ENCODE assay signal across 8 cellular contexts in genomic region chr13:38350114-38350617, GRCh38. TPM values are rescaled to one million over a fixed set of nuclear protein-coding genes. Genes with fewer than 3 reads are reported as not detected.
DNase-seq lines count a peak whose midpoint lies in the region; ATAC-seq and TF ChIP-seq lines count a peak whose summit lies in the region.

No MANE protein-coding gene starts in this region.

- no peak for TF ChIP-seq EP300 in Ishikawa (IDR thresholded peaks at IDR 0.05; ENCODE audit: borderline replicate concordance)

- intact Hi-C loops in colonic mucosa (cut with DNase I), result no loop called here

- DNase-seq in DMS79 treated with DMSO at 0.1 percent for 48 hours (lab: John Stamatoyannopoulos, UW), result peak; percentile 12
- DNase-seq in colonic mucosa, result peak; percentile 77
- peak; percentile 21 to 51 (median 27) for DNase-seq in stimulated activated CD4-positive, alpha-beta T cell treated with anti-CD3 and anti-CD28 coated beads, TNF-alpha, amount 100 ng/mL, for 24 hours (ENCODE audit: low read depth in 3 of 3)
- no peak for DNase-seq in NCI-H187 (lab: John Stamatoyannopoulos, UW)

- H3K36me3 ChIP-seq in colonic mucosa (no peaks in the 10 kb centered on the region), liver (ENCODE audit: control insufficient read depth in 4 of 4, insufficient read depth in 3 of 4, low read depth in 1 of 4, low read length in 3 of 4) (peaks cover 1 to 16% (median 7%) of the 10 kb centered on the region in 4 donors)

- TF ChIP-seq CTCF in WI38 (IDR thresholded peaks at IDR 0.05; ENCODE audit: low read depth, low read length) (no peak), colonic mucosa (IDR thresholded peaks at IDR 0.05) (no peak), liver (IDR thresholded peaks at IDR 0.05; ENCODE audit: low read depth, low read length, missing input control) (no peak)

- no peak for TF ChIP-seq RAD21 in Ishikawa (IDR thresholded peaks at IDR 0.05; ENCODE audit: low read depth)
- no peak for TF ChIP-seq RAD21 in liver (IDR thresholded peaks at IDR 0.05)

- H3K9me3 ChIP-seq in colonic mucosa (no peaks in the 10 kb centered on the region), liver (ENCODE audit: control insufficient read depth in 4 of 4, low read length in 3 of 4) (no peaks in the 10 kb centered on the region)

- H3K27me3 ChIP-seq in colonic mucosa (no peaks in the 10 kb centered on the region), liver (ENCODE audit: control insufficient read depth in 4 of 4, insufficient read depth in 4 of 4, low read length in 3 of 4) (no peaks in the 10 kb centered on the region)

- peak overlapping the region; percentile 83 for H3K4me3 ChIP-seq in WI38 (ENCODE audit: low read depth, low read length)
- H3K4me3 ChIP-seq in colonic mucosa, result peak overlapping the region; percentile 59
- H3K4me3 ChIP-seq in liver (ENCODE audit: low read depth in 1 of 3, low read length in 3 of 3), result peak overlapping the region; percentile 66 to 94 (median 80)

- peak; percentile 31 for ATAC-seq in GM21576 (IDR thresholded peaks at IDR 0.05; ENCODE audit: unreplicated experiment)

- H3K4me1 ChIP-seq in colonic mucosa (no peaks in the 10 kb centered on the region), liver (ENCODE audit: control insufficient read depth in 4 of 4, insufficient read depth in 4 of 4, low read length in 3 of 4) (peaks cover 0 to 17% (median 5%) of the 10 kb centered on the region in 4 donors)

- H3K27ac ChIP-seq in colonic mucosa (peak overlapping the region; percentile 76), liver (ENCODE audit: low read depth in 1 of 2, low read length in 2 of 2) (peak overlapping the region; percentile 78 to 90)

- peak overlapping the region; percentile 85 to 88 for H3K9ac ChIP-seq in colonic mucosa (ENCODE audit: low read depth in 2 of 2, low read length in 2 of 2)
- H3K9ac ChIP-seq in liver (ENCODE audit: low read depth in 1 of 2, low read length in 2 of 2), result peak overlapping the region; percentile 52 to 91

- under 1% methylated on average over 19 of the region's 19 CpGs for WGBS in liver

TF ChIP-seq in Ishikawa, 13 proteins besides CTCF, POLR2A, EP300 and RAD21:
- TF ChIP-seq CEBPB (IDR thresholded peaks at IDR 0.05) (no peak), TAF1 (IDR thresholded peaks at IDR 0.05; ENCODE audit: low read depth) (no peak), TCF12 (IDR thresholded peaks at IDR 0.05; ENCODE audit: low read depth) (no peak), USF1 (IDR thresholded peaks at IDR 0.05) (peak; percentile 44; the same call in 1 of the 2 replicates), MAX (IDR thresholded peaks at IDR 0.05) (0 out of 2 replicates have a peak, but pooled peaks have one; percentile 14), YY1 (IDR thresholded peaks at IDR 0.05; ENCODE audit: low read depth) (no peak), REST (IDR thresholded peaks at IDR 0.05; ENCODE audit: low read depth) (no peak), FOXM1 (IDR thresholded peaks at IDR 0.05; ENCODE audit: borderline replicate concordance, low read depth) (no peak), NFIC (IDR thresholded peaks at IDR 0.05) (no peak), ZBTB7A (IDR thresholded peaks at IDR 0.05; ENCODE audit: low read depth) (no peak)

TF ChIP-seq in liver, 16 proteins besides CTCF, POLR2A, EP300 and RAD21:
- TF ChIP-seq JUND (IDR thresholded peaks at IDR 0.05) (no peak), GABPA (IDR thresholded peaks at IDR 0.05 in 1 of 2, conservative IDR thresholded peaks at IDR 0.05 in 1 of 2) (no peak), NR2F2 (IDR thresholded peaks at IDR 0.05) (no peak), ZBTB33 (IDR thresholded peaks at IDR 0.05) (no peak), RXRA (IDR thresholded peaks at IDR 0.05) (no peak), HNF4A (conservative IDR thresholded peaks at IDR 0.05) (no peak), HNF4G (IDR thresholded peaks at IDR 0.05) (no peak), FOXA1 (IDR thresholded peaks at IDR 0.05) (no peak), YY1 (IDR thresholded peaks at IDR 0.05) (no peak), REST (IDR thresholded peaks at IDR 0.05) (no peak)

RNA-seq across cellular contexts. Expression of gene UFM1, which starts 0.5 kb away (rescaled TPM):
- total RNA-seq in colonic mucosa (10 to 100 TPM; 41.6 to 56.4 TPM), liver (10 to 100 TPM; 24.7 to 45.7 TPM)
- 10 to 100 TPM; 24.3 to 40.0 TPM for polyA plus RNA-seq in liver

Comparison
In these comparisons a context has a peak if more than half of its experiments do, and no peak if none do; other contexts are left out.
1. DNase-seq: peak in DMS79 treated with DMSO at 0.1 percent for 48 hours (single experiment), colonic mucosa (single experiment) and stimulated activated CD4-positive, alpha-beta T cell treated with anti-CD3 and anti-CD28 coated beads, TNF-alpha, amount 100 ng/mL, for 24 hours (3 of 3); none in NCI-H187 (0 of 2).
2. Peak in every context shown above with its lines, with median percentiles within 50 percentile points of each other: H3K4me3 ChIP-seq.